Comparison of ENCODE assay signal across 18 cellular contexts in the genomic region with DNA sequence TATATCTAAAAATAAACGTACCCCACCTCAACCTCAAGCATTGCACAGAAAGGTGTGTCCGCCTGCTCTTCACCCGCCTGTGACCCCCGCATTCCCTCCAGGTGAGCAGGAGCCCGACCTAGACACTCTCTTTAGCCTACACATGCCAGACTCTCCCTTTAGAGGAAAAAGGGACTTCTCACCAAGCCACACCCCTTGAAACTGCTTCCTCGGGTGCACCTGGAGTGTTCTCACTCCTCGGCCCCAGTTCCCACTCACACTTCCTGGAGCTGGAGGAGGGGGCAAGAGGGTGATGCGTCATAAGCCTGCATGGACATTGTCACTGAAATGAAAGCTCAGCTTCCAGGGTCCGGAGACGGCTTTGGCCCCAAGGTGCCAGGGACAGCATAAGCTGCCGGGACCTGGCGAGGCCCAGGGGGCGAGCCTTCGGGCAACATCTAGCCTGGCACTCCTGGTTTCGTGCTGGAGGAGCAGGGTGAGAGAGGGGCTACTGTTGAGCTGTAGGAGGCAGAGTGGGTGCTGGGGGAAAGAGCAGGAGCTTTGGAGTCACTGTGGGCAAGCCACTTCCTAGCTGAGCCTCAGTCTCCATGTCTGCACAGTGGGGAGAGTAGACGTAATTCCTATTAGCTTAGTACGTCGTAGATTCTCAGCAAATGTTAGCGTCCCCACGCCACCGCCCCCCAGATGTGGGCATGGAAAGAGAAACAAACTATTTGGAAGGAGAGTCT. TPM values are rescaled to one million over a fixed set of nuclear protein-coding genes. Genes with fewer than 3 reads are reported as not detected.
DNase-seq lines count a peak whose midpoint lies in the region; FAIRE-seq and TF ChIP-seq lines count a peak whose summit lies in the region.
"Had no signal": no experiment of that assay in that cellular context is flagged by ENCODE, and none has a peak within 500 bp of the region (broad histone marks: within the 10 kb centered on the region; RNA-seq: fewer than 3 reads in every experiment).

No MANE protein-coding gene starts in this region.

- H3K27me3 ChIP-seq in bronchial epithelial cell (ENCODE audit: control insufficient read depth, insufficient read depth, low read length) = peaks cover 2% of the 10 kb centered on the region
- no peaks in the 10 kb centered on the region for H3K27me3 ChIP-seq in thymus (ENCODE audit: control insufficient read depth, insufficient read depth)
- H3K27me3 ChIP-seq: BE2C had no signal

- peak; percentile 61 for DNase-seq in LoVo (ENCODE audit: low spot score)
- peak; percentile 50 for DNase-seq in bronchial epithelial cell (ENCODE audit: low read depth)
- DNase-seq in left kidney (ENCODE audit: low read depth, low spot score) = peak; percentile 46
- no peak for DNase-seq in DMS 273 (lab: John Stamatoyannopoulos, UW; ENCODE audit: unreplicated experiment)
- DNase-seq in NCI-H2029 treated with DMSO at 0.1 percent for 48 hours (lab: John Stamatoyannopoulos, UW) = no peak
- no peak for DNase-seq in activated CD4-positive, alpha-beta T cell treated with anti-CD3 and anti-CD28 coated beads for 1 hour
- DNase-seq: BE2C; CD8-positive, alpha-beta memory T cell; Kasumi-1; MV-4-11; NCI-H1436; NCI-H2107; NCI-H69; NK-92 treated with Interleukin-12 subunit alpha and Interleukin-12 subunit beta, amount 100 ng/mL, for 24 hours; SK-N-SH had no signal

- H3K36me3 ChIP-seq in bronchial epithelial cell (ENCODE audit: control insufficient read depth, insufficient read depth, low read length) (no peaks in the 10 kb centered on the region), thymus (ENCODE audit: control insufficient read depth, insufficient read depth) (no peaks in the 10 kb centered on the region)
- H3K36me3 ChIP-seq: BE2C had no signal

- H3K9me3 ChIP-seq in thymus (ENCODE audit: control insufficient read depth) = no peaks in the 10 kb centered on the region
- H3K9me3 ChIP-seq: BE2C, SK-N-SH had no signal

- 87% methylated on average over 21 of the region's 21 CpGs for WGBS in thymus

- no peak overlapping the region for H3K4me3 ChIP-seq in bronchial epithelial cell (ENCODE audit: low read depth, low read length)
- no peak overlapping the region for H3K4me3 ChIP-seq in thymus (ENCODE audit: low read length)

- FAIRE-seq in bronchial epithelial cell (lab: Jason Lieb, UNC) = no peak
- FAIRE-seq: H54 had no signal

- no peaks in the 10 kb centered on the region for H3K4me1 ChIP-seq in thymus (ENCODE audit: control insufficient read depth, insufficient read depth, low read length)
- H3K4me1 ChIP-seq: BE2C had no signal

- no peak for TF ChIP-seq CTCF in bronchial epithelial cell (IDR thresholded peaks at IDR 0.05; ENCODE audit: insufficient read depth, low read length, severe bottlenecking)

- peak overlapping the region; percentile 18 for H3K27ac ChIP-seq in thymus (ENCODE audit: low read depth)

RNA-seq across cellular contexts. Expression of a gene that starts 9.8 kb away (rescaled TPM):
- 0.26 and 1.0 TPM in 2 replicates for total RNA-seq in bronchial epithelial cell
- 1.3 TPM for polyA plus RNA-seq in thymus
- total RNA-seq: Right ventricle myocardium inferior had no signal
- polyA plus RNA-seq: CD8-positive, alpha-beta memory T cell had no signal

Comparison
In these comparisons a context has a peak if more than half of its experiments do, and no peak if none do; other contexts are left out.
1. DNase-seq: peak in LoVo (single experiment), bronchial epithelial cell (single experiment) and left kidney (single experiment); none in DMS 273 (single experiment), NCI-H2029 treated with DMSO at 0.1 percent for 48 hours (single experiment) and activated CD4-positive, alpha-beta T cell treated with anti-CD3 and anti-CD28 coated beads for 1 hour (single experiment).